8 cellular contexts compared by ENCODE assay signal in genomic region chr19:8001995-8002849, GRCh38. TPM values are rescaled to one million over a fixed set of nuclear protein-coding genes. Genes with fewer than 3 reads are reported as not detected.
DNase-seq lines count a peak whose midpoint lies in the region; ATAC-seq and TF ChIP-seq lines count a peak whose summit lies in the region.

No MANE protein-coding gene starts in this region.

- H3K27ac ChIP-seq in VCaP = peak overlapping the region; percentile 41
- H3K27ac ChIP-seq in breast epithelium = peak overlapping the region; percentile 71 to 80
- peak overlapping the region in 19 of 21 experiments; percentile 4 to 83 (median 46) for H3K27ac ChIP-seq in skin epidermis

- intact Hi-C loops in breast epithelium (cut with DNase I; ENCODE audit: low total_unique reads) = no loop called here

- H3K4me1 ChIP-seq in BE2C (no peaks in the 10 kb centered on the region; the same call in 1 of the 2 replicates), breast epithelium (peaks cover 15 to 36% of the 10 kb centered on the region in 2 donors)

- H3K9me3 ChIP-seq in BE2C = no peaks in the 10 kb centered on the region
- no peaks in the 10 kb centered on the region for H3K9me3 ChIP-seq in breast epithelium

- ATAC-seq in GM21737 (IDR thresholded peaks at IDR 0.05; ENCODE audit: unreplicated experiment) (peak; percentile 48), HG02759 (IDR thresholded peaks at IDR 0.05; ENCODE audit: unreplicated experiment) (no peak)

- H3K4me3 ChIP-seq in BE2C (ENCODE audit: low read depth, low read length) = peak overlapping the region; percentile 31; the same call in 1 of the 2 replicates
- H3K4me3 ChIP-seq in breast epithelium = peak overlapping the region; percentile 17 to 62 (median 27)
- H3K4me3 ChIP-seq in skin epidermis = peak overlapping the region in 4 of 7 experiments; percentile 8 to 22 (median 12)

- H3K36me3 ChIP-seq in BE2C (peaks cover 37% of the 10 kb centered on the region), breast epithelium (no peaks in the 10 kb centered on the region)

- DNase-seq in BE2C (peak; percentile 79), NCI-H2029 treated with DMSO at 0.1 percent for 48 hours (lab: John Stamatoyannopoulos, UW) (peak; percentile 24), breast epithelium (ENCODE audit: low spot score in 2 of 2) (peak; percentile 70 to 79), iPS-NIHi11 (ENCODE audit: low spot score) (peak; percentile 83)

- no peaks in the 10 kb centered on the region for H3K27me3 ChIP-seq in BE2C
- no peaks in the 10 kb centered on the region for H3K27me3 ChIP-seq in breast epithelium

- peak; percentile 97 for TF ChIP-seq CTCF in BE2C (IDR thresholded peaks at IDR 0.05; ENCODE audit: low read depth, low read length)
- TF ChIP-seq CTCF in VCaP (conservative IDR thresholded peaks at IDR 0.05) = peak; percentile 93
- peak; percentile 75 to 90 (median 90) for TF ChIP-seq CTCF in breast epithelium (IDR thresholded peaks at IDR 0.05)

- TF ChIP-seq POLR2A in breast epithelium (IDR thresholded peaks at IDR 0.05) = no peak

RNA-seq across cellular contexts. Expression of gene ELAVL1, which starts 3.2 kb away (rescaled TPM):
- polyA plus RNA-seq in BE2C (2012; ENCODE audit: insufficient read depth, insufficient read length, low read depth) = 58.0 TPM
- 10 to 100 TPM; 28.6 to 30.8 (median 29.7) TPM for total RNA-seq in breast epithelium

RNA-seq across cellular contexts. Expression of gene CCL25, which starts 50.3 kb away (rescaled TPM):
- not detected for polyA plus RNA-seq in BE2C (2012; ENCODE audit: insufficient read depth, insufficient read length, low read depth)
- not detected for total RNA-seq in breast epithelium

RNA-seq across cellular contexts. Expression of gene TIMM44, which starts 58.8 kb away (rescaled TPM):
- 277 TPM for polyA plus RNA-seq in BE2C (2012; ENCODE audit: insufficient read depth, insufficient read length, low read depth)
- total RNA-seq in breast epithelium = 10 to 100 TPM; 29.3 to 59.6 (median 57.8) TPM

Comparison
In these comparisons a context has a peak if more than half of its experiments do, and no peak if none do; other contexts are left out.
1. DNase-seq: peak in every context shown above with its lines; median percentile 83 in iPS-NIHi11; 79 in BE2C; 74 in breast epithelium; 24 in NCI-H2029 treated with DMSO at 0.1 percent for 48 hours.